In genomic region chr18:41378628-41379027, GRCh38 we compare ENCODE assay signal across 10 cellular contexts.
DNase-seq lines count a peak whose midpoint lies in the region; ATAC-seq and TF ChIP-seq lines count a peak whose summit lies in the region.
"Had no signal": no experiment of that assay in that cellular context is flagged by ENCODE, and none has a peak within 500 bp of the region (broad histone marks: within the 10 kb centered on the region; RNA-seq: fewer than 3 reads in every experiment).

No MANE protein-coding gene starts in this region.

- H3K36me3 Mint-ChIP-seq in mesothelial cell of epicardium, result no peaks in the 10 kb centered on the region
- H3K36me3 Mint-ChIP-seq: activated naive CD8-positive, alpha-beta T cell had no signal

- H3K4me1 ChIP-seq in neuron (ENCODE audit: insufficient read depth, low read length), result no peaks in the 10 kb centered on the region

- peaks cover 10% of the 10 kb centered on the region for H3K4me1 Mint-ChIP-seq in mesothelial cell of epicardium

- H3K9me3 Mint-ChIP-seq in mesothelial cell of epicardium, result no peaks in the 10 kb centered on the region

- peak overlapping the region; percentile 54 for H2AFZ ChIP-seq in neuron (ENCODE audit: low read depth, low read length)

- H3K9me3 ChIP-seq in neuron (ENCODE audit: low read length), result no peaks in the 10 kb centered on the region

- H3K27me3 Mint-ChIP-seq in mesothelial cell of epicardium (ENCODE audit: low read depth), result no peaks in the 10 kb centered on the region
- H3K27me3 Mint-ChIP-seq: activated naive CD8-positive, alpha-beta T cell had no signal

- H3K4me3 ChIP-seq in cardiac fibroblast (replicated peaks in 1 of 2; ENCODE audit: low read depth in 2 of 2, low read length in 2 of 2) (no peak overlapping the region), neuron (ENCODE audit: low read length) (no peak overlapping the region)

- in situ Hi-C loops in GM13977 (cut with MboI; ENCODE audit: low pct_unique_long_range_greater_than_20kb, low sequenced_read_pairs, unreplicated experiment), result no loop called here

- no peaks in the 10 kb centered on the region for H3K27me3 ChIP-seq in neuron (ENCODE audit: insufficient read depth, low read length)

- H3K27ac Mint-ChIP-seq in mesothelial cell of epicardium, result no peak overlapping the region
- H3K27ac Mint-ChIP-seq: activated naive CD8-positive, alpha-beta T cell had no signal

- H3K36me3 ChIP-seq in neuron (ENCODE audit: insufficient read depth, low read length), result no peaks in the 10 kb centered on the region

- no peak overlapping the region for H3K4me3 Mint-ChIP-seq in mesothelial cell of epicardium
- H3K4me3 Mint-ChIP-seq: activated naive CD8-positive, alpha-beta T cell had no signal

- DNase-seq in GM13977 (ENCODE audit: low spot score) (no peak), NCI-H2227 treated with DMSO at 0.1 percent for 48 hours (lab: John Stamatoyannopoulos, UW) (peak; percentile 59), cardiac fibroblast (ENCODE audit: low read depth in 2 of 2) (peak; percentile 76 to 83), SKM-1 treated with dmso at 0.1 percent for 144 hours (lab: John Stamatoyannopoulos, UW; ENCODE audit: unreplicated experiment) (no peak), mesothelial cell of epicardium (ENCODE audit: low spot score in 2 of 2, unreplicated experiment in 2 of 2) (no peak), HUDEP-2 (lab: John Stamatoyannopoulos, UW; ENCODE audit: unreplicated experiment in 76 of 76) (no peak)
- DNase-seq: Kasumi-1 had no signal

- TF ChIP-seq CTCF in GM13977 (IDR thresholded peaks at IDR 0.05; ENCODE audit: extremely low read depth, insufficient read depth, missing control alignments) (peak; percentile 20), cardiac fibroblast (IDR thresholded peaks at IDR 0.05; ENCODE audit: low read depth, low read length) (peak; percentile 34), mesothelial cell of epicardium (IDR thresholded peaks at IDR 0.05; ENCODE audit: unreplicated experiment) (no peak)

- no peak for ATAC-seq in GM21619 (IDR thresholded peaks at IDR 0.05; ENCODE audit: unreplicated experiment)

Comparison
In these comparisons a context has a peak if more than half of its experiments do, and no peak if none do; other contexts are left out.
1. DNase-seq: peak in NCI-H2227 treated with DMSO at 0.1 percent for 48 hours (single experiment) and cardiac fibroblast (2 of 2); none in GM13977 (single experiment), SKM-1 treated with dmso at 0.1 percent for 144 hours (single experiment), mesothelial cell of epicardium (0 of 2) and HUDEP-2 (0 of 76).